Comparison of ENCODE assay signal across 27 cellular contexts in the genomic region with DNA sequence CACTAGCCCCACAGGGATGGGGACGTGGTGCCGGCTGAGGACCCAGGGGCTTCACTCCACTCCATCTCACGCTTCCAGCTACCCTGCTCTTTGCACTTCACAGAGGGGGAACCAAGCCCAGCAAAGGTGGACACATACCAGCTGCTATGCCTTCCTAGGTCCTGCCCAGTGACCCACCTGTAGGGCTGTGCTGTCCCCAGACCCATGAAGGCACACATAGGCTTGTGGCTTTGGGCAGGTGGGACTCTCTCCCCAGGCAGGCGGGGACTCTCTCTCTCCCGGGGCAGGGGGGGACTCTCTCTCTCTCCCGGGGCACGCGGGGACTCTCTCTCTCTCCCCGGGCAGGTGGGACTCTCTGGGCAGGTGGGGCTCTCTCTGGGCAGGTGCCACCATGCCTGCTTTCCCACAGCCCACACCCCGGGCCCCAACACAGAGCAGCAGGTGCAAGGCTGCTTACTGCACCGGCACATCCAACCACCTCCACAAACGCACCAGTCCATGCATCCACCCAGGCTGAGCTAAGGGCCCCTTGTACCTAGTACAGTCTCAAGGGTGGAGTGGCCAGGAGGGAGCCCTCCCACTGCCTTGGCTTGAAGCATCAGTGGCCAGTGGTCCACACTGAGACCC. TPM values are rescaled to one million over a fixed set of nuclear protein-coding genes. Genes with fewer than 3 reads are reported as not detected.
DNase-seq lines count a peak whose midpoint lies in the region; ATAC-seq, FAIRE-seq and TF ChIP-seq lines count a peak whose summit lies in the region.
"Had no signal": no experiment of that assay in that cellular context is flagged by ENCODE, and none has a peak within 500 bp of the region (broad histone marks: within the 10 kb centered on the region; RNA-seq: fewer than 3 reads in every experiment).

No MANE protein-coding gene starts in this region.

- no peaks in the 10 kb centered on the region for H3K27me3 Mint-ChIP-seq in MCF 10A (ENCODE audit: insufficient read depth, unreplicated experiment)
- no peaks in the 10 kb centered on the region for H3K27me3 Mint-ChIP-seq in type B pancreatic cell
- H3K27me3 Mint-ChIP-seq: activated CD4-positive, alpha-beta memory T cell treated with anti-CD3 and anti-CD28 coated beads for 36 hours; activated naive CD4-positive, alpha-beta T cell treated with anti-CD3 and anti-CD28 coated beads, Interleukin-2, amount 10 ng/mL, durations not matched to agents 7 days and 5 days; activated T-cell treated with anti-CD3 and anti-CD28 coated beads, Interleukin-2, amount 50 U/mL, for 24 hours; stimulated activated naive CD8-positive, alpha-beta T cell treated with anti-CD3 and anti-CD28 coated beads, Interleukin-15, amount 100 ng/mL, for 72 hours had no signal

- intact Hi-C loops in MCF 10A (cut with micrococcal nuclease) (no loop called here), breast epithelium (cut with DNase I; ENCODE audit: low total_unique reads) (no loop called here), kidney (cut with DNase I) (no loop called here)

- H3K36me3 ChIP-seq in breast epithelium (no peaks in the 10 kb centered on the region), kidney (ENCODE audit: control insufficient read depth in 1 of 2, insufficient read depth in 2 of 2, low read length in 2 of 2) (no peaks in the 10 kb centered on the region)
- H3K36me3 ChIP-seq: neutrophil, uterus had no signal

- no peak for TF ChIP-seq POLR2A in breast epithelium (IDR thresholded peaks at IDR 0.05)

- no peak for FAIRE-seq in kidney (lab: Jason Lieb, UNC)
- FAIRE-seq: GM19239 had no signal

- BruUV-seq in MCF 10A (replicated peaks; lab: Mats Ljungman, UMichigan): no TSS peak

- POLR2A ChIA-PET in MCF 10A (lab: Yijun Ruan, JAX): no interaction called here

- no peak overlapping the region for H3K4me3 ChIP-seq in breast epithelium
- H3K4me3 ChIP-seq in kidney (ENCODE audit: low read length in 2 of 2): no peak overlapping the region
- H3K4me3 ChIP-seq: right atrium auricular region, uterus had no signal

- no peak for ATAC-seq in GM21360 (IDR thresholded peaks at IDR 0.05; ENCODE audit: unreplicated experiment)
- ATAC-seq: stimulated activated naive CD8-positive, alpha-beta T cell treated with anti-CD3 and anti-CD28 coated beads, Interleukin-15, amount 100 ng/mL, for 72 hours had no signal

- H3K27me3 ChIP-seq in breast epithelium: no peaks in the 10 kb centered on the region
- H3K27me3 ChIP-seq: right atrium auricular region, uterus had no signal

- H3K27ac Mint-ChIP-seq in MCF 10A (ENCODE audit: low read depth, unreplicated experiment): peak overlapping the region; percentile 49
- peak overlapping the region; percentile 75 for H3K27ac Mint-ChIP-seq in type B pancreatic cell
- H3K27ac Mint-ChIP-seq: activated CD4-positive, alpha-beta memory T cell treated with anti-CD3 and anti-CD28 coated beads for 36 hours; activated naive CD4-positive, alpha-beta T cell treated with anti-CD3 and anti-CD28 coated beads, Interleukin-2, amount 10 ng/mL, durations not matched to agents 7 days and 5 days; stimulated activated naive CD8-positive, alpha-beta T cell treated with anti-CD3 and anti-CD28 coated beads, Interleukin-15, amount 100 ng/mL, for 72 hours had no signal

- no peak overlapping the region for H3K9ac ChIP-seq in kidney (ENCODE audit: low read length in 2 of 2)

- H3K9me3 Mint-ChIP-seq in MCF 10A (ENCODE audit: unreplicated experiment) (no peaks in the 10 kb centered on the region), type B pancreatic cell (no peaks in the 10 kb centered on the region)
- H3K9me3 Mint-ChIP-seq: activated CD4-positive, alpha-beta memory T cell treated with anti-CD3 and anti-CD28 coated beads for 36 hours; activated T-cell treated with anti-CD3 and anti-CD28 coated beads, Interleukin-2, amount 50 U/mL, for 24 hours; stimulated activated naive CD8-positive, alpha-beta T cell treated with anti-CD3 and anti-CD28 coated beads, Interleukin-15, amount 100 ng/mL, for 72 hours had no signal

- CTCF ChIA-PET in MCF 10A (lab: Yijun Ruan, JAX): no interaction called here

- peaks cover 9% of the 10 kb centered on the region for H3K36me3 Mint-ChIP-seq in MCF 10A (ENCODE audit: insufficient read depth, unreplicated experiment)
- peaks cover 8% of the 10 kb centered on the region for H3K36me3 Mint-ChIP-seq in type B pancreatic cell

- no peak overlapping the region for H3K27ac ChIP-seq in breast epithelium
- no peak overlapping the region for H3K27ac ChIP-seq in kidney (ENCODE audit: low read depth in 2 of 2, low read length in 2 of 2)
- H3K27ac ChIP-seq: neutrophil had no signal

- H3K9me3 ChIP-seq in breast epithelium (no peaks in the 10 kb centered on the region), kidney (ENCODE audit: control insufficient read depth in 1 of 2, low read length in 2 of 2) (no peaks in the 10 kb centered on the region)
- H3K9me3 ChIP-seq: neutrophil, right atrium auricular region, uterus had no signal

- H3K4me3 Mint-ChIP-seq in MCF 10A (ENCODE audit: unreplicated experiment) (peak overlapping the region; percentile 19), type B pancreatic cell (no peak overlapping the region)
- H3K4me3 Mint-ChIP-seq: activated CD4-positive, alpha-beta memory T cell treated with anti-CD3 and anti-CD28 coated beads for 36 hours; activated naive CD4-positive, alpha-beta T cell treated with anti-CD3 and anti-CD28 coated beads, Interleukin-2, amount 10 ng/mL, durations not matched to agents 7 days and 5 days; activated T-cell treated with anti-CD3 and anti-CD28 coated beads, Interleukin-2, amount 50 U/mL, for 24 hours; mesothelial cell of epicardium had no signal

- peaks cover 17% of the 10 kb centered on the region for H3K4me1 Mint-ChIP-seq in MCF 10A (ENCODE audit: insufficient read depth, unreplicated experiment)
- peaks cover 24% of the 10 kb centered on the region for H3K4me1 Mint-ChIP-seq in type B pancreatic cell (ENCODE audit: unreplicated experiment)

- no peak for TF ChIP-seq CTCF in MCF 10A (IDR thresholded peaks at IDR 0.05; ENCODE audit: unreplicated experiment)
- TF ChIP-seq CTCF in breast epithelium (IDR thresholded peaks at IDR 0.05): no peak
- TF ChIP-seq CTCF in kidney (IDR thresholded peaks at IDR 0.05; ENCODE audit: borderline replicate concordance, extremely low read depth, insufficient read depth): no peak
- no peak for TF ChIP-seq CTCF in type B pancreatic cell (conservative IDR thresholded peaks at IDR 0.05)

- DNase-seq in MCF 10A (ENCODE audit: unreplicated experiment) (no peak), breast epithelium (ENCODE audit: low spot score in 2 of 2) (no peak), NCI-H2107 treated with DMSO at 0.1 percent for 48 hours (lab: John Stamatoyannopoulos, UW; ENCODE audit: unreplicated experiment) (peak; percentile 66), kidney (peak; percentile 53), type B pancreatic cell (ENCODE audit: extremely low spot score, unreplicated experiment) (no peak), Kasumi-1 (lab: John Stamatoyannopoulos, UW) (no peak), NCI-H128 (lab: John Stamatoyannopoulos, UW; ENCODE audit: unreplicated experiment) (no peak)
- DNase-seq: activated CD4-positive, alpha-beta memory T cell treated with anti-CD3 and anti-CD28 coated beads for 36 hours; activated naive CD4-positive, alpha-beta T cell treated with anti-CD3 and anti-CD28 coated beads, Interleukin-2, amount 10 ng/mL, durations not matched to agents 7 days and 5 days; activated T-cell treated with anti-CD3 and anti-CD28 coated beads, Interleukin-2, amount 50 U/mL, for 24 hours; COR-L47; cortex of kidney; hippocampal formation; KG1; kidney glomerular epithelial cell; NCI-H1092 treated with DMSO at 0.1 percent for 48 hours; NCI-H2227 treated with DMSO at 0.1 percent for 48 hours; NK-92 treated with Interleukin-12 subunit alpha and Interleukin-12 subunit beta, amount 100 ng/mL, for 24 hours; stimulated activated naive CD8-positive, alpha-beta T cell treated with anti-CD3 and anti-CD28 coated beads, Interleukin-15, amount 100 ng/mL, for 72 hours; uterus had no signal

- H3K4me1 ChIP-seq in breast epithelium (peaks cover 0 to 8% of the 10 kb centered on the region in 2 donors), kidney (ENCODE audit: control insufficient read depth in 1 of 2, insufficient read depth in 1 of 2, low read depth in 1 of 2, low read length in 2 of 2) (peaks cover 0 to 15% of the 10 kb centered on the region in 2 donors)

RNA-seq across cellular contexts. Expression of gene GPR146, which starts 13.8 kb away (rescaled TPM):
- 0.27 TPM in 1 of 2 replicates, not detected in the other for total RNA-seq in MCF 10A (2022)
- total RNA-seq in breast epithelium: 10 to 100 TPM; 24.1 to 56.8 (median 43.6) TPM
- 10.3 TPM for total RNA-seq in kidney
- 7.6 TPM for polyA plus RNA-seq in kidney (ENCODE audit: insufficient read depth, low read depth, low replicate concordance)
- 1.2 TPM in 2 replicates for total RNA-seq in type B pancreatic cell (ENCODE audit: low replicate concordance)
- total RNA-seq: fibroblast of villous mesenchyme had no signal

RNA-seq across cellular contexts. Expression of gene CYP2W1, which starts 47.6 kb away (rescaled TPM):
- total RNA-seq in MCF 10A (2022) (not detected in 2 replicates), breast epithelium (not detected), kidney (0.13 TPM), type B pancreatic cell (ENCODE audit: low replicate concordance) (13.6 and 15.3 TPM in 2 replicates)
- polyA plus RNA-seq in kidney (ENCODE audit: insufficient read depth, low read depth, low replicate concordance): 0.17 TPM
- total RNA-seq: activated CD4-positive, alpha-beta memory T cell treated with anti-CD3 and anti-CD28 coated beads for 36 hours; right atrium auricular region had no signal
- polyA plus RNA-seq: AG04450 had no signal

RNA-seq across cellular contexts. Expression of gene COX19, which starts 55.2 kb away (rescaled TPM):
- total RNA-seq in MCF 10A (2022): 14.7 and 16.5 TPM in 2 replicates
- 10 to 100 TPM in 1 of 3 donors, 1 to 10 TPM in 2; 8.5 to 17.3 (median 8.8) TPM for total RNA-seq in breast epithelium
- 14.7 TPM for total RNA-seq in kidney
- polyA plus RNA-seq in kidney (ENCODE audit: insufficient read depth, low read depth, low replicate concordance): 4.8 TPM
- total RNA-seq in type B pancreatic cell (ENCODE audit: low replicate concordance): 14.8 and 15.4 TPM in 2 replicates

RNA-seq across cellular contexts. Expression of gene GPER1, which starts 57.4 kb away (rescaled TPM):
- total RNA-seq in MCF 10A (2022) (0.28 and 0.32 TPM in 2 replicates), breast epithelium (1 to 10 TPM; 2.6 to 3.3 (median 3.2) TPM), kidney (5.2 TPM), type B pancreatic cell (ENCODE audit: low replicate concordance) (2.5 and 5.0 TPM in 2 replicates)
- 4.8 TPM for polyA plus RNA-seq in kidney (ENCODE audit: insufficient read depth, low read depth, low replicate concordance)

Comparison
In these comparisons a context has a peak if more than half of its experiments do, and no peak if none do; other contexts are left out.
1. DNase-seq: peak in NCI-H2107 treated with DMSO at 0.1 percent for 48 hours (single experiment) and kidney (single experiment); none in MCF 10A (single experiment), breast epithelium (0 of 2), type B pancreatic cell (single experiment), Kasumi-1 (0 of 2) and NCI-H128 (single experiment).
2. RNA of gene CYP2W1, which starts 47.6 kb away (total RNA-seq): 13.6 to 15.3 TPM in type B pancreatic cell; 0.13 TPM in kidney (single experiment), not detected in MCF 10A and not detected in breast epithelium; every median in the first group is over 10 times any median in the second.